8 cellular contexts compared by ENCODE assay signal in genomic region chr11:3796346-3796745, GRCh38. TPM values are rescaled to one million over a fixed set of nuclear protein-coding genes. Genes with fewer than 3 reads are reported as not detected.
A peak's percentile ranks its signal among the peaks of the same experiment; 100 is the strongest.
DNase-seq lines count a peak whose midpoint lies in the region; ATAC-seq and TF ChIP-seq lines count a peak whose summit lies in the region.

No MANE protein-coding gene starts in this region.

- in situ Hi-C loops in Panc1 (cut with HindIII; ENCODE audit: low pct_unique_long_range_greater_than_20kb, low sequenced_read_pairs), result no loop called here

- H3K27me3 ChIP-seq in Panc1 (ENCODE audit: control insufficient read depth, insufficient read depth, low read length), result no peaks in the 10 kb centered on the region
- no peaks in the 10 kb centered on the region for H3K27me3 ChIP-seq in esophagus muscularis mucosa

- peaks cover 20% of the 10 kb centered on the region for H3K4me1 Mint-ChIP-seq in progenitor cell of endocrine pancreas (ENCODE audit: low read depth)

- TF ChIP-seq POLR2A in esophagus muscularis mucosa (IDR thresholded peaks at IDR 0.05; ENCODE audit: low read depth), result no peak

- H3K9me3 ChIP-seq in Panc1 (ENCODE audit: control insufficient read depth, insufficient read depth, low read depth, low read length), result no peaks in the 10 kb centered on the region
- no peaks in the 10 kb centered on the region for H3K9me3 ChIP-seq in esophagus muscularis mucosa

- H3K4me1 ChIP-seq in Panc1 (ENCODE audit: control insufficient read depth, insufficient read depth, low read length) (peaks cover 10% of the 10 kb centered on the region), esophagus muscularis mucosa (peaks cover 15 to 46% (median 40%) of the 10 kb centered on the region in 4 donors)

- no peaks in the 10 kb centered on the region for H3K9me3 Mint-ChIP-seq in progenitor cell of endocrine pancreas (ENCODE audit: low read depth)

- WGBS in esophagus muscularis mucosa, result 13% methylated on average over 14 of the region's 14 CpGs

- H3K27me3 Mint-ChIP-seq in progenitor cell of endocrine pancreas, result no peaks in the 10 kb centered on the region

- peak overlapping the region; percentile 91 for H3K4me3 ChIP-seq in GM08714 (ENCODE audit: low read length)
- peak overlapping the region; percentile 73 to 89 for H3K4me3 ChIP-seq in Panc1 (ENCODE audit: low read depth in 2 of 2, low read length in 2 of 2)
- H3K4me3 ChIP-seq in esophagus muscularis mucosa, result peak overlapping the region; percentile 77 to 95 (median 90)

- CTCF ChIA-PET in Panc1 (lab: Charles Lee), result interaction anchor here (1.4 kb wide), 1 partner anchor 13 kb away, joined by 5 read pairs; no protein-coding TSS in a partner anchor

- ATAC-seq in Panc1 (no peak), GM19452 (IDR thresholded peaks at IDR 0.05; ENCODE audit: unreplicated experiment) (no peak)

- H3K36me3 Mint-ChIP-seq in progenitor cell of endocrine pancreas (ENCODE audit: insufficient read depth), result peaks cover 10% of the 10 kb centered on the region

- intact Hi-C loops in Panc1 (cut with micrococcal nuclease; ENCODE audit: unreplicated experiment) (no loop called here), esophagus muscularis mucosa (cut with DNase I) (loop anchor here (5.0 kb wide), 1 partner anchor 41 kb away; no protein-coding TSS in a partner anchor)

- peaks cover 13% of the 10 kb centered on the region for H3K36me3 ChIP-seq in Panc1 (ENCODE audit: control insufficient read depth, insufficient read depth, low read length)
- peaks cover 8 to 32% (median 24%) of the 10 kb centered on the region in 4 donors for H3K36me3 ChIP-seq in esophagus muscularis mucosa

- no peak for TF ChIP-seq EP300 in esophagus muscularis mucosa (IDR thresholded peaks at IDR 0.05)

- TF ChIP-seq CTCF in Panc1 (IDR thresholded peaks at IDR 0.05) (no peak), esophagus muscularis mucosa (IDR thresholded peaks at IDR 0.05) (no peak), progenitor cell of endocrine pancreas (IDR thresholded peaks at IDR 0.05; ENCODE audit: unreplicated experiment) (no peak)

- H3K27ac ChIP-seq in Panc1 (ENCODE audit: low read length) (peak overlapping the region; percentile 95), esophagus muscularis mucosa (replicated peaks in 1 of 4) (peak overlapping the region; percentile 93 to 99 (median 96))

- POLR2A ChIA-PET in Panc1 (lab: Charles Lee), result interaction anchor here (0.6 to 1.0 kb wide), 2 partner anchors 15 to 41 kb away, joined by 3 to 27 read pairs; no protein-coding TSS in a partner anchor

- H3K4me3 Mint-ChIP-seq in progenitor cell of endocrine pancreas (ENCODE audit: low read depth), result peak overlapping the region; percentile 92

- DNase-seq in Panc1 (ENCODE audit: low read depth, low spot score), result no peak
- DNase-seq in esophagus muscularis mucosa (ENCODE audit: extremely low spot score), result no peak
- no peak for DNase-seq in progenitor cell of endocrine pancreas (ENCODE audit: low spot score, unreplicated experiment)
- DNase-seq in hepatic stellate cell (ENCODE audit: low spot score), result no peak
- DNase-seq in NCI-H2081 treated with DMSO at 0.1 percent for 48 hours (lab: John Stamatoyannopoulos, UW), result no peak
- DNase-seq in NCI-H2107 treated with DMSO at 0.1 percent for 48 hours (lab: John Stamatoyannopoulos, UW; ENCODE audit: unreplicated experiment), result no peak

- H3K27ac Mint-ChIP-seq in progenitor cell of endocrine pancreas, result peak overlapping the region; percentile 94

- no TSS peak for BruUV-seq in Panc1 (replicated peaks; lab: Mats Ljungman, UMichigan)

RNA-seq across cellular contexts. Expression of gene NUP98, which starts 1.0 kb away (rescaled TPM):
- total RNA-seq in Panc1 (2021; ENCODE audit: unreplicated experiment), result 244 TPM
- polyA plus RNA-seq in Panc1 (2012; ENCODE audit: insufficient read length), result 150 TPM
- 100 to 1,000 TPM in 1 of 4 donors, 10 to 100 TPM in 3; 67.7 to 117 (median 89.8) TPM for total RNA-seq in esophagus muscularis mucosa
- 80.3 and 83.4 TPM in 2 replicates for total RNA-seq in progenitor cell of endocrine pancreas

RNA-seq across cellular contexts. Expression of gene PGAP2, which starts 12.0 kb away (rescaled TPM):
- total RNA-seq in Panc1 (2021; ENCODE audit: unreplicated experiment) (72.2 TPM), esophagus muscularis mucosa (1 to 10 TPM; 5.1 to 7.4 (median 7.0) TPM), progenitor cell of endocrine pancreas (46.7 and 51.3 TPM in 2 replicates)
- polyA plus RNA-seq in Panc1 (2012; ENCODE audit: insufficient read length), result 95.3 TPM

RNA-seq across cellular contexts. Expression of gene RHOG, which starts 44.4 kb away (rescaled TPM):
- 156 TPM for total RNA-seq in Panc1 (2021; ENCODE audit: unreplicated experiment)
- 219 TPM for polyA plus RNA-seq in Panc1 (2012; ENCODE audit: insufficient read length)
- 10 to 100 TPM; 53.6 to 75.5 (median 59.4) TPM for total RNA-seq in esophagus muscularis mucosa
- total RNA-seq in progenitor cell of endocrine pancreas, result 21.4 and 25.0 TPM in 2 replicates

RNA-seq across cellular contexts. Expression of gene STIM1, which starts 59.1 kb away (rescaled TPM):
- total RNA-seq in Panc1 (2021; ENCODE audit: unreplicated experiment), result 93.6 TPM
- 82.7 TPM for polyA plus RNA-seq in Panc1 (2012; ENCODE audit: insufficient read length)
- 100 to 1,000 TPM in 2 of 4 donors, 10 to 100 TPM in 2; 65.2 to 150 (median 92.6) TPM for total RNA-seq in esophagus muscularis mucosa
- 27.2 and 32.7 TPM in 2 replicates for total RNA-seq in progenitor cell of endocrine pancreas
